In genomic region chr1:3391711-3392110, GRCh38 we compare ENCODE assay signal across 15 cellular contexts.
DNase-seq lines count a peak whose midpoint lies in the region; ATAC-seq and TF ChIP-seq lines count a peak whose summit lies in the region.
"Had no signal": no experiment of that assay in that cellular context is flagged by ENCODE, and none has a peak within 500 bp of the region (broad histone marks: within the 10 kb centered on the region; RNA-seq: fewer than 3 reads in every experiment).

No MANE protein-coding gene starts in this region.

- H3K4me1 ChIP-seq in HEK293 (ENCODE audit: control insufficient read depth, insufficient read depth, low read length): peaks cover 22% of the 10 kb centered on the region
- peaks cover 4% of the 10 kb centered on the region for H3K4me1 ChIP-seq in endodermal cell (ENCODE audit: control insufficient read depth, insufficient read depth, low read length)
- H3K4me1 ChIP-seq in smooth muscle cell (ENCODE audit: low read depth): peaks cover 17% of the 10 kb centered on the region
- no peaks in the 10 kb centered on the region for H3K4me1 ChIP-seq in ovary (ENCODE audit: insufficient read depth)

- POLR2A ChIA-PET in HEK293 (lab: Yijun Ruan, JAX): no interaction called here
- POLR2A ChIA-PET in T-cell (lab: Charles Lee): no interaction called here

- H3K27ac ChIP-seq in HEK293 (ENCODE audit: extremely low read depth, low read depth, low read length) (peak overlapping the region; percentile 99; the same call in 1 of the 2 replicates), endodermal cell (ENCODE audit: low read depth, low read length) (no peak overlapping the region), smooth muscle cell (ENCODE audit: low read depth) (no peak overlapping the region), ovary (no peak overlapping the region)

- CTCF ChIA-PET in HEK293 (lab: Yijun Ruan, JAX) (no interaction called here), T-cell (lab: Charles Lee) (no interaction called here)

- no peak for TF ChIP-seq POLR2A in ovary (IDR thresholded peaks at IDR 0.05)

- H3K27ac Mint-ChIP-seq in endodermal cell (no peak overlapping the region), nephron (peak overlapping the region in 1 of 3 experiments; percentile 93), T-cell (no peak overlapping the region)
- H3K27ac Mint-ChIP-seq: CD4-positive, alpha-beta memory T cell had no signal

- 38 to 62% methylated on average over 16 to 18 of the region's 18 CpGs for WGBS in endodermal cell (ENCODE audit: insufficient coverage in 1 of 2, insufficient read length in 1 of 2), 2 experiments
- 55% methylated on average over 18 of the region's 18 CpGs for WGBS in smooth muscle cell (ENCODE audit: low lambda C conversion rate)
- 29 to 36% (median 31%) methylated on average over 18 of the region's 18 CpGs for WGBS in ovary, 3 donors

- TF ChIP-seq EP300 in ovary (IDR thresholded peaks at IDR 0.05): no peak

- H3K9me3 ChIP-seq in HEK293 (ENCODE audit: control insufficient read depth, insufficient read depth, low read depth, low read length): no peaks in the 10 kb centered on the region
- no peaks in the 10 kb centered on the region for H3K9me3 ChIP-seq in endodermal cell (ENCODE audit: control insufficient read depth, low read length)
- no peaks in the 10 kb centered on the region for H3K9me3 ChIP-seq in smooth muscle cell (replicated peaks; ENCODE audit: low read depth)
- no peaks in the 10 kb centered on the region for H3K9me3 ChIP-seq in ovary

- H3K27me3 Mint-ChIP-seq in endodermal cell (ENCODE audit: insufficient read depth) (peaks cover 15% of the 10 kb centered on the region), nephron (ENCODE audit: low read depth) (peaks cover 92% of the 10 kb centered on the region), T-cell (peaks cover 35 to 49% of the 10 kb centered on the region in 2 donors)

- no peaks in the 10 kb centered on the region for H3F3A ChIP-seq in smooth muscle cell (ENCODE audit: low read depth)

- H3K79me2 ChIP-seq in smooth muscle cell (ENCODE audit: low read depth): no peaks in the 10 kb centered on the region

- intact Hi-C loops in ovary (cut with DNase I): no loop called here

- H3K9ac ChIP-seq in endodermal cell (ENCODE audit: extremely low read depth, low read length, poor library complexity, severe bottlenecking) (no peak overlapping the region), smooth muscle cell (ENCODE audit: low read depth) (no peak overlapping the region)

- peak overlapping the region; percentile 98 for H3K4me2 ChIP-seq in smooth muscle cell

- H3K4me1 Mint-ChIP-seq in endodermal cell (peaks cover 28% of the 10 kb centered on the region), nephron (peaks cover 34% of the 10 kb centered on the region), T-cell (peaks cover 0 to 5% (median 5%) of the 10 kb centered on the region in 3 donors)

- H3K36me3 ChIP-seq in HEK293 (ENCODE audit: control insufficient read depth in 2 of 2, insufficient read depth in 1 of 2, low read length in 2 of 2): no peaks in the 10 kb centered on the region
- H3K36me3 ChIP-seq in endodermal cell (ENCODE audit: control insufficient read depth, insufficient read depth, low read length): no peaks in the 10 kb centered on the region
- H3K36me3 ChIP-seq in smooth muscle cell (ENCODE audit: low read depth): no peaks in the 10 kb centered on the region
- H3K36me3 ChIP-seq in ovary: no peaks in the 10 kb centered on the region

- H3K4me3 Mint-ChIP-seq in endodermal cell (no peak overlapping the region), nephron (peak overlapping the region in 2 of 3 experiments; percentile 26 to 75), T-cell (no peak overlapping the region)
- H3K4me3 Mint-ChIP-seq: CD4-positive, alpha-beta memory T cell had no signal

- TF ChIP-seq CTCF in HEK293 (tag by site-specific recombination; IDR thresholded peaks at IDR 0.05) (no peak), endodermal cell (conservative IDR thresholded peaks at IDR 0.05) (peak; percentile 36), nephron (IDR thresholded peaks at IDR 0.05; ENCODE audit: unreplicated experiment in 3 of 3) (no peak), smooth muscle cell (IDR thresholded peaks at IDR 0.05; ENCODE audit: borderline replicate concordance, insufficient read depth, poor library complexity, severe bottlenecking) (no peak), foreskin fibroblast (IDR thresholded peaks at IDR 0.05; ENCODE audit: low read depth, low read length) (no peak), ovary (IDR thresholded peaks at IDR 0.05) (no peak)

- peak; percentile 70 for DNase-seq in endodermal cell
- no peak for DNase-seq in smooth muscle cell (lab: John Stamatoyannopoulos, UW; ENCODE audit: unreplicated experiment)
- DNase-seq in foreskin fibroblast: no peak
- DNase-seq in ovary: no peak
- no peak for DNase-seq in HUDEP-2 (lab: John Stamatoyannopoulos, UW; ENCODE audit: unreplicated experiment in 76 of 76)
- no peak for DNase-seq in T-cell
- DNase-seq: CD4-positive, alpha-beta memory T cell; DMS79; KG1; NCI-H146; NCI-H2081; NCI-H82 had no signal

- no peak overlapping the region for H2AFZ ChIP-seq in smooth muscle cell (ENCODE audit: low read depth)

- H4K20me1 ChIP-seq in smooth muscle cell (ENCODE audit: low read depth): no peaks in the 10 kb centered on the region

- H3K9me3 Mint-ChIP-seq in endodermal cell: no peaks in the 10 kb centered on the region
- H3K9me3 Mint-ChIP-seq in nephron: no peaks in the 10 kb centered on the region
- no peaks in the 10 kb centered on the region for H3K9me3 Mint-ChIP-seq in T-cell
- H3K9me3 Mint-ChIP-seq: CD4-positive, alpha-beta memory T cell had no signal

- H3K4me3 ChIP-seq in HEK293 (ENCODE audit: low read depth, low read length) (no peak overlapping the region), endodermal cell (ENCODE audit: low read length) (no peak overlapping the region), smooth muscle cell (no peak overlapping the region), foreskin fibroblast (ENCODE audit: low read depth in 1 of 2, low read length in 2 of 2) (no peak overlapping the region), ovary (no peak overlapping the region)

- H3K36me3 Mint-ChIP-seq in endodermal cell (ENCODE audit: low read depth): no peaks in the 10 kb centered on the region
- peaks cover 4% of the 10 kb centered on the region for H3K36me3 Mint-ChIP-seq in nephron (ENCODE audit: low read depth)
- no peaks in the 10 kb centered on the region for H3K36me3 Mint-ChIP-seq in T-cell
- H3K36me3 Mint-ChIP-seq: CD4-positive, alpha-beta memory T cell had no signal

- H3K27me3 ChIP-seq in endodermal cell (ENCODE audit: control insufficient read depth, insufficient read depth, low read length, poor library complexity, severe bottlenecking) (peaks cover 24% of the 10 kb centered on the region), smooth muscle cell (ENCODE audit: low read depth) (no peaks in the 10 kb centered on the region), ovary (no peaks in the 10 kb centered on the region)

- ATAC-seq in T-cell (replicated peaks in 1 of 4): no peak
- ATAC-seq: HepG2 had no signal

TF ChIP-seq in HEK293, 187 proteins besides CTCF, POLR2A, EP300 and RAD21:
- TF ChIP-seq ZNF530 (tag by site-specific recombination; IDR thresholded peaks at IDR 0.05; ENCODE audit: low read depth) (no peak), ZNF629 (tag by site-specific recombination; IDR thresholded peaks at IDR 0.05) (no peak), ZNF654 (tag by site-specific recombination; IDR thresholded peaks at IDR 0.05; ENCODE audit: low read depth) (no peak), TCF7L2 (IDR thresholded peaks at IDR 0.05; ENCODE audit: borderline replicate concordance, low read depth, low read length) (no peak), KLF1 (tag by site-specific recombination; IDR thresholded peaks at IDR 0.05) (no peak), WT1 (tag by site-specific recombination; IDR thresholded peaks at IDR 0.05) (no peak), ZNF670 (tag by site-specific recombination; IDR thresholded peaks at IDR 0.05; ENCODE audit: low read depth) (no peak)

Comparison
In these comparisons a context has a peak if more than half of its experiments do, and no peak if none do; other contexts are left out.
1. H3K4me3 Mint-ChIP-seq: peak in nephron (2 of 3); none in endodermal cell (single experiment) and T-cell (0 of 3).